Comparison of ENCODE assay signal across 8 cellular contexts in the genomic region with DNA sequence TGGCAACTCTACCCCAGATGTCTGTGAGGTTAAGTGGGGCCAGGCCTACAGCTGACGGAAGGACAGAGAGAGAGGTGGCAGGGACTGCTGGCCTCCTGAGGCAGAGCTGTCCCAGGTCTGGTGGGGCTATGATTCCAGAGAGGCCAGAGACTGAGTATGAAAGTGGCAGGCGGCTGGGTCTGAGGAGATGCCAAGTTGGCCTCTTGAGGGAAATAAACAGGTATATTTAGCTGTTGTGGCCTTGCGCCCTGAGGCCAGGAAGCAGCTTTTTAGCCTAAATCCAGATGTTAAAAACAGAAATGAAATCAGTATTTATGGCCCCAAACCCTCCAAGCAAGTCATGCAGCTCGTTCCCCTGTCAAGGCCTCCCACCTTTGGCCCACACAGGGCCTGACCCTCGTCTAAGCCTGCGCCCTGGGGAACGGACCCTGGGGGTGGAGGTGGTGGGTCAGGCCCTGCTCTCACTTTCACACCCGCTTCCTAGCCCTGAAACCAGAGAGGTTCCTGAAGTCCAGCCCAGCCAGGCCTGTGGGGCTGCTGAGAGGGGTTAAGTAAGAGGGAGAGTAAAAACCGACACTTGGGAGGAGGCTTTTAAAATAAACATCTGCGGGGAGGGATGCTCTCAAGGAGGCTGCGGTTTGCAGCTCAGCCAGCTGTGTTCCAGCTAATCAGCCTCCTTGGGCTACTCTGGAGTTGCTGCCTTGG. TPM values are rescaled to one million over a fixed set of nuclear protein-coding genes. Genes with fewer than 3 reads are reported as not detected.
DNase-seq lines count a peak whose midpoint lies in the region; ATAC-seq and TF ChIP-seq lines count a peak whose summit lies in the region.

No MANE protein-coding gene starts in this region.

- H3K4me1 Mint-ChIP-seq in progenitor cell of endocrine pancreas (ENCODE audit: low read depth): peaks cover 4% of the 10 kb centered on the region

- no peaks in the 10 kb centered on the region for H3K9me3 Mint-ChIP-seq in progenitor cell of endocrine pancreas (ENCODE audit: low read depth)

- DNase-seq in A172 (ENCODE audit: low spot score): peak; percentile 73
- DNase-seq in coronary artery (ENCODE audit: low spot score): no peak
- DNase-seq in progenitor cell of endocrine pancreas (ENCODE audit: low spot score, unreplicated experiment): no peak
- no peak for DNase-seq in D341Med (ENCODE audit: low spot score)
- no peak for DNase-seq in stimulated activated naive CD4-positive, alpha-beta T cell treated with Interleukin-2 at 50 U/mL for 16 hours (lab: John Stamatoyannopoulos, UW)
- DNase-seq in NCI-H524 treated with DMSO at 0.1 percent for 48 hours (lab: John Stamatoyannopoulos, UW): no peak

- ATAC-seq in GM19452 (IDR thresholded peaks at IDR 0.05; ENCODE audit: unreplicated experiment) (peak; percentile 41), HG03565 (IDR thresholded peaks at IDR 0.05; ENCODE audit: unreplicated experiment) (peak; percentile 36)

- peaks cover 8% of the 10 kb centered on the region for H3K36me3 Mint-ChIP-seq in progenitor cell of endocrine pancreas (ENCODE audit: insufficient read depth)

- peak overlapping the region; percentile 90 to 98 for H3K27ac ChIP-seq in coronary artery

- peak overlapping the region; percentile 60 for H3K27ac Mint-ChIP-seq in progenitor cell of endocrine pancreas

- TF ChIP-seq CTCF in coronary artery (IDR thresholded peaks at IDR 0.05) (no peak), progenitor cell of endocrine pancreas (IDR thresholded peaks at IDR 0.05; ENCODE audit: unreplicated experiment) (no peak)

- H3K4me3 ChIP-seq in coronary artery: peak overlapping the region; percentile 71

- no peak overlapping the region for H3K4me3 Mint-ChIP-seq in progenitor cell of endocrine pancreas (ENCODE audit: low read depth)

- H3K27me3 Mint-ChIP-seq in progenitor cell of endocrine pancreas: no peaks in the 10 kb centered on the region

RNA-seq across cellular contexts. Expression of gene PCDHGC5, which starts 18.7 kb away (rescaled TPM):
- 1.1 and 3.7 TPM in 2 replicates for total RNA-seq in A172 (2014; rRNA removed; shearing (Covaris generic))
- total RNA-seq in progenitor cell of endocrine pancreas: 1.2 and 1.3 TPM in 2 replicates

RNA-seq across cellular contexts. Expression of gene PCDHGC4, which starts 22.7 kb away (rescaled TPM):
- 0.22 TPM in 1 of 2 replicates, not detected in the other for total RNA-seq in A172 (2014; rRNA removed; shearing (Covaris generic))
- total RNA-seq in progenitor cell of endocrine pancreas: 3.0 and 3.8 TPM in 2 replicates

RNA-seq across cellular contexts. Expression of gene PCDHGC3, which starts 31.8 kb away (rescaled TPM):
- total RNA-seq in A172 (2014; rRNA removed; shearing (Covaris generic)): 46.6 and 51.7 TPM in 2 replicates
- total RNA-seq in progenitor cell of endocrine pancreas: 25.8 and 29.7 TPM in 2 replicates
